ENCODE assay signal across 8 cellular contexts in genomic region chr15:43791993-43792760, GRCh38. TPM values are rescaled to one million over a fixed set of nuclear protein-coding genes. Genes with fewer than 3 reads are reported as not detected.
DNase-seq lines count a peak whose midpoint lies in the region; ATAC-seq and TF ChIP-seq lines count a peak whose summit lies in the region.

SERF2 (plus strand) TSS chr15:43792320; CDS start chr15:43792377, 57 bp downstream.

- CTCF ChIA-PET in BJ (lab: Yijun Ruan, JAX) = interaction anchor here (1.0 to 2.8 kb wide), 2 partner anchors 8 to 15 kb away, joined by 3 to 11 read pairs; partner anchors contain the start of genes ELL3, HYPK and SERINC4
- CTCF ChIA-PET in activated CD4-positive, alpha-beta T cell treated with anti-CD3 and anti-CD28 coated beads, Interleukin-2, amount 10 ng/mL, durations not matched to agents 7 days and 5 days (lab: Charles Lee) = interaction anchor here (1.0 to 1.6 kb wide), 3 partner anchors 9 to 16 kb away, joined by 3 to 8 read pairs (median 3); partner anchors contain the start of genes ELL3 and HYPK

- H3K27me3 Mint-ChIP-seq in activated CD4-positive, alpha-beta T cell treated with anti-CD3 and anti-CD28 coated beads, Interleukin-2, amount 10 ng/mL, durations not matched to agents 7 days and 5 days = no peaks in the 10 kb centered on the region

- peak within 1 kb of the TSS; percentile 98 for H3K27ac Mint-ChIP-seq in activated CD4-positive, alpha-beta T cell treated with anti-CD3 and anti-CD28 coated beads, Interleukin-2, amount 10 ng/mL, durations not matched to agents 7 days and 5 days

- no peaks in the 10 kb centered on the region for H3K9me3 Mint-ChIP-seq in activated CD4-positive, alpha-beta T cell treated with anti-CD3 and anti-CD28 coated beads, Interleukin-2, amount 10 ng/mL, durations not matched to agents 7 days and 5 days

- POLR2A ChIA-PET in BJ (lab: Charles Lee) = no interaction called here
- POLR2A ChIA-PET in activated CD4-positive, alpha-beta T cell treated with anti-CD3 and anti-CD28 coated beads, Interleukin-2, amount 10 ng/mL, durations not matched to agents 7 days and 5 days (lab: Charles Lee) = interaction anchor here (1.2 kb wide), 1 partner anchor 32 kb away, joined by 3 read pairs; the partner anchor contains the start of gene MFAP1

- peaks cover 23% of the 10 kb centered on the region for H3K36me3 ChIP-seq in BJ (ENCODE audit: control insufficient read depth, insufficient read depth, low read length)

- H3K27me3 ChIP-seq in BJ (ENCODE audit: control insufficient read depth, insufficient read depth, low read length) = no peaks in the 10 kb centered on the region

- H3K36me3 Mint-ChIP-seq in activated CD4-positive, alpha-beta T cell treated with anti-CD3 and anti-CD28 coated beads, Interleukin-2, amount 10 ng/mL, durations not matched to agents 7 days and 5 days (ENCODE audit: low read depth) = peaks cover 47% of the 10 kb centered on the region

- ATAC-seq in GM19324 (IDR thresholded peaks at IDR 0.05; ENCODE audit: low FRiP score, unreplicated experiment) (peak; percentile 93), HG03469 (IDR thresholded peaks at IDR 0.05; ENCODE audit: unreplicated experiment) (peak; percentile 69)

- H3K4me3 Mint-ChIP-seq in activated CD4-positive, alpha-beta T cell treated with anti-CD3 and anti-CD28 coated beads, Interleukin-2, amount 10 ng/mL, durations not matched to agents 7 days and 5 days = peak within 1 kb of the TSS; percentile 93

- peak within 1 kb of the TSS; percentile 89 for H3K4me3 ChIP-seq in BJ (ENCODE audit: low read depth, low read length)

- DNase-seq in BJ (ENCODE audit: low read depth) (peak; percentile 99), NCI-H69 (lab: John Stamatoyannopoulos, UW) (peak; percentile 100), cortex of kidney (lab: John Stamatoyannopoulos, UW) (peak; percentile 91), left kidney (ENCODE audit: low read depth, low spot score) (peak; percentile 100)
- peak; percentile 100 for DNase-seq in activated CD4-positive, alpha-beta T cell treated with anti-CD3 and anti-CD28 coated beads, Interleukin-2, amount 10 ng/mL, durations not matched to agents 7 days and 5 days
- DNase-seq in stimulated activated CD4-positive, alpha-beta T cell treated with anti-CD3 and anti-CD28 coated beads, Interleukin-2, amount 100 ng/mL, for 24 hours = peak; percentile 100

- TF ChIP-seq CTCF in BJ (IDR thresholded peaks at IDR 0.05; ENCODE audit: insufficient read depth, low read depth, low read length) = no peak

- H3K4me1 Mint-ChIP-seq in activated CD4-positive, alpha-beta T cell treated with anti-CD3 and anti-CD28 coated beads, Interleukin-2, amount 10 ng/mL, durations not matched to agents 7 days and 5 days = peaks cover 44% of the 10 kb centered on the region

RNA-seq across cellular contexts. Expression of gene SERF2, which starts in this region (rescaled TPM):
- 848 and 929 TPM in 2 replicates for polyA plus RNA-seq in BJ (2011; rRNA removed)
- 367 and 640 TPM in 2 replicates for polyA minus RNA-seq in BJ (2011; rRNA and poly(A)+ RNA removed)
- 100 to 1,000 TPM; 956 to 981 TPM for total RNA-seq in activated CD4-positive, alpha-beta T cell treated with anti-CD3 and anti-CD28 coated beads, Interleukin-2, amount 10 ng/mL, durations not matched to agents 7 days and 5 days

Comparison
In these comparisons a context has a peak if more than half of its experiments do, and no peak if none do; other contexts are left out.
1. Peak in every context shown above with its lines: DNase-seq, ATAC-seq and H3K4me3 ChIP-seq.